Comparison of ENCODE assay signal across 8 cellular contexts in the genomic region with DNA sequence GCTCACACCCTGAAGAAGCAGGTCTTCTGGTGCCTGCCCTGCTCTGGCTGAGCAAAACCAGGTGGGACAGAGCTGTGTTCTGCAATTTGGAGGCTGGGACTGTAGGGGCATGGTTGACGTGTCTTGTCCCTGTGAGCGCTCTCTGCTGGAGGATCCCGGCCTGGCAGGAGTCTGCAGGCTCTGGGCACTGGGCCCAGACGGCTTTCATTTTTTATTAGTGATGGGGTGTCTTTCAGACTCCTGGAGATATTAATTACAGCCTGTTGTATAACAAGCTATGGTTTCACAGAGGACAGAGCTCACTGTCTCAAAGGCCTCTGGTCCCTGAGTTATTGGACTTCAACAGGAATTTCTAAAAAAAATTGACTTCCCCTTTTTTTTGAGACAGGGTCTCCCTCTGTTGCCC. TPM values are rescaled to one million over a fixed set of nuclear protein-coding genes. Genes with fewer than 3 reads are reported as not detected.
DNase-seq lines count a peak whose midpoint lies in the region; TF ChIP-seq lines count a peak whose summit lies in the region.

No MANE protein-coding gene starts in this region.

- no peak overlapping the region for H3K9ac ChIP-seq in endodermal cell (ENCODE audit: extremely low read depth, low read length, poor library complexity, severe bottlenecking)

- H3K9me3 Mint-ChIP-seq in endodermal cell: peaks cover 7% of the 10 kb centered on the region

- WGBS in endodermal cell (ENCODE audit: insufficient coverage in 1 of 2, insufficient read length in 1 of 2), 2 experiments: 16 to 20% methylated on average over 3 to 4 of the region's 4 CpGs
- WGBS in suprapubic skin: 28% methylated on average over 4 of the region's 4 CpGs

- H3K36me3 ChIP-seq in H7 (replicated peaks; ENCODE audit: control insufficient read depth, insufficient read depth, low read length) (no peaks in the 10 kb centered on the region), endodermal cell (ENCODE audit: control insufficient read depth, insufficient read depth, low read length) (no peaks in the 10 kb centered on the region), suprapubic skin (no peaks in the 10 kb centered on the region)

- no peak overlapping the region for H3K4me3 Mint-ChIP-seq in endodermal cell

- TF ChIP-seq EP300 in suprapubic skin (IDR thresholded peaks at IDR 0.05): no peak

- DNase-seq in NCI-H1092 treated with DMSO at 0.1 percent for 48 hours (lab: John Stamatoyannopoulos, UW): peak; percentile 10
- no peak for DNase-seq in NCI-H1092 (lab: John Stamatoyannopoulos, UW)
- DNase-seq in H7: peak; percentile 84
- DNase-seq in NAMALWA (ENCODE audit: low spot score): peak; percentile 92
- DNase-seq in activated CD4-positive, alpha-beta T cell treated with anti-CD3 and anti-CD28 coated beads for 48 hours: peak; percentile 77
- peak; percentile 95 for DNase-seq in endodermal cell
- peak; percentile 52 for DNase-seq in mucosa of gallbladder (ENCODE audit: low spot score)
- DNase-seq in suprapubic skin (ENCODE audit: low spot score in 2 of 2): peak in 1 of 2 donors; percentile 70

- no peak for TF ChIP-seq POLR2A in suprapubic skin (IDR thresholded peaks at IDR 0.05)

- H3K4me1 ChIP-seq in endodermal cell (ENCODE audit: control insufficient read depth, insufficient read depth, low read length): no peaks in the 10 kb centered on the region
- H3K4me1 ChIP-seq in suprapubic skin: peaks cover 3% of the 10 kb centered on the region

- H3K27ac ChIP-seq in endodermal cell (ENCODE audit: low read depth, low read length) (no peak overlapping the region), suprapubic skin (no peak overlapping the region)

- TF ChIP-seq CTCF in endodermal cell (conservative IDR thresholded peaks at IDR 0.05) (peak; percentile 95), suprapubic skin (IDR thresholded peaks at IDR 0.05) (peak; percentile 10 to 59)

- H3K27me3 Mint-ChIP-seq in endodermal cell (ENCODE audit: insufficient read depth): peaks cover 8% of the 10 kb centered on the region

- H3K27me3 ChIP-seq in H7 (ENCODE audit: control insufficient read depth, insufficient read depth, low read length): no peaks in the 10 kb centered on the region
- H3K27me3 ChIP-seq in endodermal cell (ENCODE audit: control insufficient read depth, insufficient read depth, low read length, poor library complexity, severe bottlenecking): no peaks in the 10 kb centered on the region
- H3K27me3 ChIP-seq in suprapubic skin: no peaks in the 10 kb centered on the region

- no peaks in the 10 kb centered on the region for H3K9me3 ChIP-seq in endodermal cell (ENCODE audit: control insufficient read depth, low read length)
- H3K9me3 ChIP-seq in suprapubic skin: no peaks in the 10 kb centered on the region

- no peak overlapping the region for H3K27ac Mint-ChIP-seq in endodermal cell

- no peaks in the 10 kb centered on the region for H3K36me3 Mint-ChIP-seq in endodermal cell (ENCODE audit: low read depth)

- H3K4me3 ChIP-seq in H7 (ENCODE audit: insufficient read depth, low read depth, low read length): no peak overlapping the region
- no peak overlapping the region for H3K4me3 ChIP-seq in endodermal cell (ENCODE audit: low read length)
- no peak overlapping the region for H3K4me3 ChIP-seq in suprapubic skin

- H3K4me1 Mint-ChIP-seq in endodermal cell: no peaks in the 10 kb centered on the region

RNA-seq across cellular contexts. Expression of a gene that starts 29.5 kb away (rescaled TPM):
- total RNA-seq in H7 (2014; rRNA removed; shearing (Covaris generic)): 24.3 and 28.5 TPM in 2 replicates
- total RNA-seq in endodermal cell: 10 to 100 TPM; 31.8 to 39.1 TPM
- polyA plus RNA-seq in endodermal cell (2013, experiment 1 of 2): 37.1 TPM
- polyA plus RNA-seq in endodermal cell (2013, experiment 2 of 2): 33.8 TPM
- total RNA-seq in mucosa of gallbladder: 30.2 TPM
- total RNA-seq in suprapubic skin: 10 to 100 TPM; 19.2 to 32.1 (median 25.0) TPM

RNA-seq across cellular contexts. Expression of a gene that starts 58.8 kb away (rescaled TPM):
- total RNA-seq in H7 (2014; rRNA removed; shearing (Covaris generic)): 2.1 and 2.6 TPM in 2 replicates
- total RNA-seq in endodermal cell: 10 to 100 TPM in 1 of 2 donors, 1 to 10 TPM in 1; 6.9 to 11.2 TPM
- polyA plus RNA-seq in endodermal cell (2013, experiment 1 of 2): 10.3 TPM
- 10.0 TPM for polyA plus RNA-seq in endodermal cell (2013, experiment 2 of 2)
- 23.3 TPM for total RNA-seq in mucosa of gallbladder
- 10 to 100 TPM; 12.0 to 24.8 (median 16.6) TPM for total RNA-seq in suprapubic skin
